ENCODE assay signal across 16 cellular contexts in genomic region chr17:6304894-6305612, GRCh38.
"Had no signal": no experiment of that assay in that cellular context is flagged by ENCODE, and none has a peak within 500 bp of the region (broad histone marks: within the 10 kb centered on the region; RNA-seq: fewer than 3 reads in every experiment).

No MANE protein-coding gene starts in this region.

- H3K4me3 ChIP-seq: body of pancreas, esophagus squamous epithelium, heart right ventricle, tibial nerve, uterus had no signal

- H3K36me3 ChIP-seq: esophagus squamous epithelium, heart right ventricle, tibial nerve, uterus had no signal

- DNase-seq: activated CD4-positive, alpha-beta T cell treated with anti-CD3 and anti-CD28 coated beads, Interleukin-2, amount 10 ng/mL, durations not matched to agents 7 days and 5 days; activated CD8-positive, alpha-beta T cell treated with anti-CD3 and anti-CD28 coated beads, Interleukin-2, amount 10 ng/mL, durations not matched to agents 7 days and 5 days; activated naive CD4-positive, alpha-beta T cell treated with Interleukin-2 at 50 U/mL for 16 hours; activated naive CD8-positive, alpha-beta T cell treated with anti-CD3 and anti-CD28 coated beads, Interleukin-2, amount 10 ng/mL, durations not matched to agents 7 days and 5 days; activated T-cell treated with anti-CD3 and anti-CD28 coated beads, Interleukin-2, amount 50 U/mL, for 24 hours; effector memory CD8-positive, alpha-beta T cell; esophagus squamous epithelium; heart right ventricle; immature natural killer cell; left colon; midbrain; right cardiac atrium; stimulated activated CD4-positive, alpha-beta T cell treated with anti-CD3 and anti-CD28 coated beads, Interleukin-2, amount 100 ng/mL, for 24 hours; uterus had no signal

- H3K27me3 ChIP-seq: body of pancreas, tibial nerve, uterus had no signal
